Comparison of ENCODE assay signal across 17 cellular contexts in the genomic region with DNA sequence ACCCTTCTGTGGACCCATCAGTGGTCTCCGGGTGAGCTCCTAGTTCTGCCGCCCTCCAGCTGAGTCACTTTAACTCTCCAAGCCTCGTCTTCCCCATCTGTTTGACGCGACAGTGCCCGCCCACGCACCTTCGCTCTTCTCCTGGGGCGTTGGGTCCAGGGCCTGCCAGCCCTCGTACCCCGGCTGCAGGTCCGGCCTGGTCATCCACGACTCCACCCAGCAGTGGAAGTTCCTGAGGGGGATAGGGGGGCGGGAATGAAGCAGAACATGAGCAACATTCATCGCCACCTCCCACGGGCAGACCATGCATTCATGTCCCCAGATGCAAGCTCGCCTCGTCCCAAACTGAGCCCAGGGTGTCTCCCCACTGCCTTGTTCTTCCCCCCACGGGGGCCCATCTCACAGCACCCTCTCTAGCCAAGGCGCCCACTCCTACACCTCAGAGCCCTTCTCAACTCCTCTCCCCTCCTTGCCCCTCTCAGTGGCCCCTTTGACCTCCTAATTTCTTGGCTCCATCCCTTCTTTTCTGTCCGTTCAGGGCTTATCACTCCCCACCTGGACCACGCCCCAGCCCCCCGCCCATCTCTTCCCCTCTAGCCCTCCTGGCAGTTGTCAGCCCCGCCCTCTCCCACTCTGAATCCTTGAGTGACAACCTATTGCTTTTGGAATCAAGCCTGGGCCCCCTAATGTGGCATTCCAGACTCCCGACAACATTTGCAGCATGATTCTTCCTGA. TPM values are rescaled to one million over a fixed set of nuclear protein-coding genes. Genes with fewer than 3 reads are reported as not detected.
DNase-seq lines count a peak whose midpoint lies in the region; ATAC-seq and TF ChIP-seq lines count a peak whose summit lies in the region.
"Had no signal": no experiment of that assay in that cellular context is flagged by ENCODE, and none has a peak within 500 bp of the region (broad histone marks: within the 10 kb centered on the region; RNA-seq: fewer than 3 reads in every experiment).

No MANE protein-coding gene starts in this region.

- H3K27ac Mint-ChIP-seq in Caco-2 (ENCODE audit: unreplicated experiment): peak overlapping the region; percentile 96
- H3K27ac Mint-ChIP-seq: activated naive CD4-positive, alpha-beta T cell treated with anti-CD3 and anti-CD28 coated beads, Interleukin-2, amount 50 U/mL, for 72 hours; activated T-helper 1 cell treated with anti-CD3 and anti-CD28 coated beads, Interleukin-12 subunit alpha, Interleukin-12 subunit beta, Interleukin-2, Interleukin-4 antibody, amounts not matched to agents 30 ng/mL and 10 ng/mL and 1 ng/mL, durations not matched to agents 14 hours and 24 hours and 36 hours; CD4-positive, alpha-beta memory T cell; effector memory CD8-positive, alpha-beta T cell had no signal

- DNase-seq in Caco-2 (peak in 1 of 2 experiments; percentile 42), RWPE1 (ENCODE audit: low spot score) (no peak), right cardiac atrium (peak in 2 of 3 donors; percentile 19 to 58), osteoblast (ENCODE audit: insufficient read length, low spot score, missing footprints) (no peak), NCI-H1436 (lab: John Stamatoyannopoulos, UW) (no peak)
- DNase-seq: CD4-positive, alpha-beta memory T cell; DMS79 treated with DMSO at 0.1 percent for 48 hours; effector memory CD8-positive, alpha-beta T cell; NCI-H2107 had no signal

- TF ChIP-seq CTCF in Caco-2 (IDR thresholded peaks at IDR 0.05; ENCODE audit: insufficient read depth in 1 of 2, low read depth in 1 of 2, low read length in 1 of 2, severe bottlenecking in 1 of 2, unreplicated experiment in 1 of 2) (no peak), RWPE1 (conservative IDR thresholded peaks at IDR 0.05; ENCODE audit: low read depth) (no peak), osteoblast (IDR thresholded peaks at IDR 0.05; ENCODE audit: extremely low read depth, low read depth, low read length) (no peak)

- peaks cover 43% of the 10 kb centered on the region for H3K4me1 Mint-ChIP-seq in Caco-2 (ENCODE audit: low read depth, unreplicated experiment)
- H3K4me1 Mint-ChIP-seq: CD4-positive, alpha-beta memory T cell had no signal

- no peaks in the 10 kb centered on the region for H3K27me3 ChIP-seq in Caco-2 (replicated peaks; ENCODE audit: control insufficient read depth, insufficient read depth, low read length)
- H3K27me3 ChIP-seq in right cardiac atrium (ENCODE audit: control insufficient read depth, insufficient read depth): no peaks in the 10 kb centered on the region
- no peaks in the 10 kb centered on the region for H3K27me3 ChIP-seq in osteoblast (ENCODE audit: insufficient read depth, low read length)

- H3K27ac ChIP-seq in RWPE1 (peak overlapping the region; percentile 0; the same call in 1 of the 2 replicates), right cardiac atrium (ENCODE audit: low read length) (no peak overlapping the region), osteoblast (ENCODE audit: low read depth, low read length) (peak overlapping the region; percentile 4)

- no peak overlapping the region for H3K4me3 Mint-ChIP-seq in Caco-2 (ENCODE audit: unreplicated experiment)
- H3K4me3 Mint-ChIP-seq: activated T-helper 1 cell treated with anti-CD3 and anti-CD28 coated beads, Interleukin-12 subunit alpha, Interleukin-12 subunit beta, Interleukin-2, Interleukin-4 antibody, amounts not matched to agents 30 ng/mL and 10 ng/mL and 1 ng/mL, durations not matched to agents 14 hours and 24 hours and 36 hours; CD4-positive, alpha-beta memory T cell; effector memory CD8-positive, alpha-beta T cell had no signal

- H3K9me3 ChIP-seq in Caco-2 (no peaks in the 10 kb centered on the region), right cardiac atrium (ENCODE audit: control insufficient read depth, low read length) (no peaks in the 10 kb centered on the region), osteoblast (ENCODE audit: low read depth, low read length) (no peaks in the 10 kb centered on the region)
- H3K9me3 ChIP-seq: thoracic aorta had no signal

- 80% methylated on average over 25 of the region's 25 CpGs for WGBS in right cardiac atrium

- CTCF ChIA-PET in Caco-2 (lab: Charles Lee) (no interaction called here), RWPE1 (lab: Yijun Ruan, JAX) (interaction anchor here (0.6 kb wide), 1 partner anchor 40 kb away, joined by 3 read pairs; no protein-coding TSS in a partner anchor)

- H3K36me3 Mint-ChIP-seq in Caco-2 (ENCODE audit: insufficient read depth, unreplicated experiment): peaks cover 70% of the 10 kb centered on the region
- H3K36me3 Mint-ChIP-seq: activated naive CD4-positive, alpha-beta T cell treated with anti-CD3 and anti-CD28 coated beads, Interleukin-2, amount 50 U/mL, for 72 hours; CD4-positive, alpha-beta memory T cell had no signal

- no peaks in the 10 kb centered on the region for H3K79me2 ChIP-seq in osteoblast (ENCODE audit: insufficient read depth, low read length)

- no peak overlapping the region for H3K4me2 ChIP-seq in osteoblast (ENCODE audit: insufficient read depth, low read length)

- H3K4me3 ChIP-seq in Caco-2 (ENCODE audit: low read depth, low read length) (no peak overlapping the region), right cardiac atrium (ENCODE audit: low read length) (no peak overlapping the region), osteoblast (ENCODE audit: insufficient read depth, low read length) (no peak overlapping the region)
- H3K4me3 ChIP-seq: thoracic aorta had no signal

- no peaks in the 10 kb centered on the region for H3K9me3 Mint-ChIP-seq in Caco-2 (ENCODE audit: unreplicated experiment)
- H3K9me3 Mint-ChIP-seq: activated naive CD4-positive, alpha-beta T cell treated with anti-CD3 and anti-CD28 coated beads, Interleukin-2, amount 50 U/mL, for 72 hours; activated T-helper 1 cell treated with anti-CD3 and anti-CD28 coated beads, Interleukin-12 subunit alpha, Interleukin-12 subunit beta, Interleukin-2, Interleukin-4 antibody, amounts not matched to agents 30 ng/mL and 10 ng/mL and 1 ng/mL, durations not matched to agents 14 hours and 24 hours and 36 hours; CD4-positive, alpha-beta memory T cell; effector memory CD8-positive, alpha-beta T cell had no signal

- no TSS peak for BruUV-seq in Caco-2 (replicated peaks; lab: Mats Ljungman, UMichigan)

- peaks cover 3% of the 10 kb centered on the region for H4K20me1 ChIP-seq in osteoblast (ENCODE audit: insufficient read depth, low read length)

- ATAC-seq in right cardiac atrium (peak in 1 of 2 donors; percentile 2), HG03521 (IDR thresholded peaks at IDR 0.05; ENCODE audit: unreplicated experiment) (no peak), GM18517 (IDR thresholded peaks at IDR 0.05; ENCODE audit: unreplicated experiment) (no peak), HG02852 (IDR thresholded peaks at IDR 0.05; ENCODE audit: unreplicated experiment) (no peak)
- ATAC-seq: activated naive CD4-positive, alpha-beta T cell treated with anti-CD3 and anti-CD28 coated beads, Interleukin-2, amount 50 U/mL, for 72 hours; effector memory CD8-positive, alpha-beta T cell; left lobe of liver; sciatic nerve had no signal

- POLR2A ChIA-PET in Caco-2 (lab: Charles Lee) (no interaction called here), RWPE1 (lab: Yijun Ruan, JAX; ENCODE audit: low non-redundant PET) (no interaction called here)

- no peak overlapping the region for H2AFZ ChIP-seq in osteoblast (ENCODE audit: low read length)

- peaks cover 68% of the 10 kb centered on the region for H3K4me1 ChIP-seq in Caco-2
- H3K4me1 ChIP-seq in right cardiac atrium (ENCODE audit: control insufficient read depth, insufficient read depth, low read length): peaks cover 18% of the 10 kb centered on the region
- peaks cover 27% of the 10 kb centered on the region for H3K4me1 ChIP-seq in osteoblast (ENCODE audit: insufficient read depth, low read length)

- H3K27me3 Mint-ChIP-seq in Caco-2 (ENCODE audit: insufficient read depth, unreplicated experiment): no peaks in the 10 kb centered on the region

- H3K36me3 ChIP-seq in Caco-2 (ENCODE audit: control insufficient read depth, insufficient read depth, low read length) (no peaks in the 10 kb centered on the region; the same call in 1 of the 2 replicates), osteoblast (ENCODE audit: insufficient read depth, low read length) (peaks cover 91% of the 10 kb centered on the region)

- intact Hi-C loops in Caco-2 (cut with micrococcal nuclease; ENCODE audit: unreplicated experiment) (no loop called here), right cardiac atrium (cut with DNase I) (no loop called here)

RNA-seq across cellular contexts. Expression of a gene that starts 23.7 kb away (rescaled TPM):
- total RNA-seq in Caco-2 (2022): 138 and 162 TPM in 2 replicates
- 1,000 to 10,000 TPM in 3 of 4 donors, 100 to 1,000 TPM in 1; 963 to 1,731 (median 1,257) TPM for total RNA-seq in right cardiac atrium
- 447 TPM for polyA plus RNA-seq in right cardiac atrium
- total RNA-seq in osteoblast: 78.2 and 137 TPM in 2 replicates
- total RNA-seq: activated T-helper 1 cell treated with anti-CD3 and anti-CD28 coated beads, Interleukin-12 subunit alpha, Interleukin-12 subunit beta, Interleukin-2, Interleukin-4 antibody, amounts not matched to agents 30 ng/mL and 10 ng/mL and 1 ng/mL, durations not matched to agents 14 hours and 24 hours and 36 hours had no signal

Comparison
In these comparisons a context has a peak if more than half of its experiments do, and no peak if none do; other contexts are left out.
1. DNase-seq: peak in right cardiac atrium (2 of 3); none in RWPE1 (single experiment), osteoblast (single experiment) and NCI-H1436 (single experiment).